12 cellular contexts compared by ENCODE assay signal in genomic region chr2:207257291-207258190, GRCh38.
A peak's percentile ranks its signal among the peaks of the same experiment; 100 is the strongest.
DNase-seq lines count a peak whose midpoint lies in the region; ATAC-seq and TF ChIP-seq lines count a peak whose summit lies in the region.
"Had no signal": no experiment of that assay in that cellular context is flagged by ENCODE, and none has a peak within 500 bp of the region (broad histone marks: within the 10 kb centered on the region; RNA-seq: fewer than 3 reads in every experiment).

No MANE protein-coding gene starts in this region.

- no peaks in the 10 kb centered on the region for H3K79me2 ChIP-seq in neural cell (replicated peaks; ENCODE audit: insufficient read depth, low read length)

- H3K4me3 ChIP-seq in neural cell (ENCODE audit: low read length), result no peak overlapping the region
- H3K4me3 ChIP-seq: pancreas had no signal

- H3K4me3 Mint-ChIP-seq in MCF 10A (ENCODE audit: unreplicated experiment), result peak overlapping the region; percentile 26
- H3K4me3 Mint-ChIP-seq: activated T-helper 17 cell treated with anti-CD3 and anti-CD28 coated beads, Interleukin-2, amount 50 U/mL, for 72 hours; WTC11 had no signal

- H3K9me3 ChIP-seq in neural cell (ENCODE audit: low read length), result no peaks in the 10 kb centered on the region
- H3K9me3 ChIP-seq: pancreas had no signal

- intact Hi-C loops in MCF 10A (cut with micrococcal nuclease), result loop anchor here (1.0 kb wide), 2 partner anchors 91 to 138 kb away; no protein-coding TSS in a partner anchor

- H3K36me3 Mint-ChIP-seq in MCF 10A (ENCODE audit: insufficient read depth, unreplicated experiment), result peaks cover 7% of the 10 kb centered on the region
- H3K36me3 Mint-ChIP-seq: CD14-positive monocyte, WTC11 had no signal

- TF ChIP-seq EP300 in neural cell (conservative IDR thresholded peaks at IDR 0.05; ENCODE audit: poor library complexity, severe bottlenecking), result no peak

- peak overlapping the region; percentile 44 for H3K27ac ChIP-seq in neural cell (ENCODE audit: low read length)
- H3K27ac ChIP-seq: pancreas had no signal

- TF ChIP-seq RAD21 in neural cell (conservative IDR thresholded peaks at IDR 0.05), result no peak

- H3K9me2 ChIP-seq in neural cell (ENCODE audit: insufficient read depth, low read length), result no peaks in the 10 kb centered on the region

- CTCF ChIA-PET in MCF 10A (lab: Yijun Ruan, JAX), result interaction anchor here (0.6 to 1.6 kb wide), 5 partner anchors 14 to 216 kb away, joined by 3 to 6 read pairs (median 3); no protein-coding TSS in a partner anchor

- peaks cover 71% of the 10 kb centered on the region for H3K4me1 Mint-ChIP-seq in MCF 10A (ENCODE audit: insufficient read depth, unreplicated experiment)

- no peaks in the 10 kb centered on the region for H3K27me3 ChIP-seq in neural cell (ENCODE audit: insufficient read depth, low read depth, low read length)
- H3K27me3 ChIP-seq: pancreas had no signal

- TF ChIP-seq CTCF in MCF 10A (IDR thresholded peaks at IDR 0.05; ENCODE audit: unreplicated experiment), result no peak
- no peak for TF ChIP-seq CTCF in neural cell (IDR thresholded peaks at IDR 0.05; ENCODE audit: poor library complexity, severe bottlenecking)

- H3K27ac Mint-ChIP-seq in MCF 10A (ENCODE audit: low read depth, unreplicated experiment), result peak overlapping the region; percentile 84
- H3K27ac Mint-ChIP-seq: activated T-helper 17 cell treated with anti-CD3 and anti-CD28 coated beads, Interleukin-2, amount 50 U/mL, for 72 hours; WTC11 had no signal

- no TSS peak for BruUV-seq in MCF 10A (replicated peaks; lab: Mats Ljungman, UMichigan)

- H2AFZ ChIP-seq in neural cell (ENCODE audit: low read depth, low read length), result no peak overlapping the region

- H3F3A ChIP-seq in neural cell (ENCODE audit: insufficient read depth, low read length, poor library complexity, severe bottlenecking), result no peaks in the 10 kb centered on the region

- no peaks in the 10 kb centered on the region for H3K9me3 Mint-ChIP-seq in MCF 10A (ENCODE audit: unreplicated experiment)
- H3K9me3 Mint-ChIP-seq: activated T-helper 17 cell treated with anti-CD3 and anti-CD28 coated beads, Interleukin-2, amount 50 U/mL, for 72 hours; WTC11 had no signal

- no peaks in the 10 kb centered on the region for H4K20me1 ChIP-seq in neural cell (ENCODE audit: insufficient read depth)

- POLR2A ChIA-PET in MCF 10A (lab: Yijun Ruan, JAX), result interaction anchor here (0.6 to 11.5 kb wide), 10 partner anchors 9 to 663 kb away, joined by 3 to 158 read pairs (median 12); partner anchors contain the start of gene KLF7

- no peak overlapping the region for H3K4me2 ChIP-seq in neural cell (ENCODE audit: low read length)

- DNase-seq in A172 (ENCODE audit: low spot score) (peak; percentile 29), NCI-H146 (lab: John Stamatoyannopoulos, UW) (peak; percentile 30), MCF 10A (ENCODE audit: unreplicated experiment) (peak; percentile 8), activated T-cell treated with anti-CD3 and anti-CD28 coated beads for 4 hours (no peak)

- H3K9ac ChIP-seq in neural cell (ENCODE audit: low read length), result peak overlapping the region; percentile 7

- no peaks in the 10 kb centered on the region for H3K27me3 Mint-ChIP-seq in MCF 10A (ENCODE audit: insufficient read depth, unreplicated experiment)
- H3K27me3 Mint-ChIP-seq: activated T-helper 17 cell treated with anti-CD3 and anti-CD28 coated beads, Interleukin-2, amount 50 U/mL, for 72 hours had no signal

- H3K36me3 ChIP-seq in neural cell (ENCODE audit: insufficient read depth, low read length), result no peaks in the 10 kb centered on the region
- H3K36me3 ChIP-seq: pancreas had no signal

- ATAC-seq in GM18519 (IDR thresholded peaks at IDR 0.05; ENCODE audit: low FRiP score, unreplicated experiment) (no peak), GM21360 (IDR thresholded peaks at IDR 0.05; ENCODE audit: unreplicated experiment) (no peak), GM21528 (IDR thresholded peaks at IDR 0.05; ENCODE audit: low FRiP score, unreplicated experiment) (no peak)
- ATAC-seq: activated T-helper 17 cell treated with anti-CD3 and anti-CD28 coated beads, Interleukin-2, amount 50 U/mL, for 72 hours had no signal

TF ChIP-seq in neural cell, 6 proteins besides CTCF, POLR2A, EP300 and RAD21:
- no peak for TF ChIP-seq POLR2AphosphoS5 (IDR thresholded peaks at IDR 0.05)
- no peak for TF ChIP-seq EZH2 (IDR thresholded peaks at IDR 0.05; ENCODE audit: borderline replicate concordance, insufficient read depth, low read length, poor library complexity, severe bottlenecking)
- no peak for TF ChIP-seq REST (IDR thresholded peaks at IDR 0.05; ENCODE audit: borderline replicate concordance)
- no peak for TF ChIP-seq TAF1 (IDR thresholded peaks at IDR 0.05; ENCODE audit: low read depth)
- TF ChIP-seq SMC3 (conservative IDR thresholded peaks at IDR 0.05; ENCODE audit: poor library complexity), result no peak
- no peak for TF ChIP-seq MXI1 (conservative IDR thresholded peaks at IDR 0.05; ENCODE audit: poor library complexity, severe bottlenecking)
